In the genomic region with DNA sequence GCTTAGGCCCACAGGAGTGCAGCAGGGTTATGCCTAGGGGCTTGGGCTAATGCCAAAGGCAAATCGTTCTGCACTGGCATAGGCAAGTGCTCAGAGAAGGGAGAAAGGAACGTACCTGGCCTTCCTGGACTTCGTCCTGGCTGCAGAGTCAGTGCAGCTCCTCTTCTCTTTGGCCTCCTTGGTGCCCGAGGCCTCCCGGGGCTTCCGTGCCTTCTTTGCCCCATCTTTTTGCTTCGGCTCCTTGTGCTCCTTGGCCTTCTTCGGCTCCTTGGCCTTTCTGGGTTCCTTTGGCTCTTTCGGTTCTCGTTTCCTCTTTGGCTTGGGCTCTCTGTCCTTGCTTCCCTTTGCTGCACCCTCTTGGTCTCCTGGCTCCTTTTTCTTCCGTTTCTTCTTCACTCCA, we compare ENCODE assay signal across 17 cellular contexts.
"Had no signal": no experiment of that assay in that cellular context is flagged by ENCODE, and none has a peak within 500 bp of the region (broad histone marks: within the 10 kb centered on the region; RNA-seq: fewer than 3 reads in every experiment).

No MANE protein-coding gene starts in this region.

- ATAC-seq: activated CD8-positive, alpha-beta T cell treated with anti-CD3 and anti-CD28 coated beads, Interleukin-2, amount 10 ng/mL, durations not matched to agents 7 days and 5 days; heart left ventricle; natural killer cell treated with Interleukin-12 subunit alpha and Interleukin-12 subunit beta and Interleukin-15 and Interleukin-18, amount 100 ng/mL, for 72 hours; stimulated activated memory B cell treated with anti-CD40 and anti-IgM and Interleukin-4, amounts not matched to agents 10 μg/mL and 1 μg/mL and 100 μg/mL, for 72 hours had no signal

- H3K27me3 Mint-ChIP-seq: activated B cell treated with CpG ODN at 0.5 μM for 24 hours; activated CD4-positive, alpha-beta T cell treated with anti-CD3 and anti-CD28 coated beads, Interleukin-2, amount 10 ng/mL, durations not matched to agents 24 days and 14 days; natural killer cell treated with Interleukin-12 subunit alpha and Interleukin-12 subunit beta and Interleukin-15 and Interleukin-18, amount 100 ng/mL, for 72 hours; stimulated activated memory B cell treated with anti-CD40 and anti-IgM and Interleukin-4, amounts not matched to agents 10 μg/mL and 1 μg/mL and 100 μg/mL, for 72 hours had no signal

- H3K4me3 Mint-ChIP-seq: activated B cell treated with CpG ODN at 0.5 μM for 24 hours; activated CD4-positive, alpha-beta T cell treated with anti-CD3 and anti-CD28 coated beads, Interleukin-2, amount 10 ng/mL, durations not matched to agents 24 days and 14 days; activated CD8-positive, alpha-beta T cell treated with anti-CD3 and anti-CD28 coated beads, Interleukin-2, amount 10 ng/mL, durations not matched to agents 7 days and 5 days; activated naive CD4-positive, alpha-beta T cell treated with anti-CD3 and anti-CD28 coated beads for 36 hours; immature natural killer cell; natural killer cell treated with Interleukin-12 subunit alpha and Interleukin-12 subunit beta and Interleukin-15 and Interleukin-18, amount 100 ng/mL, for 72 hours; stimulated activated memory B cell treated with anti-CD40 and anti-IgM and Interleukin-4, amounts not matched to agents 10 μg/mL and 1 μg/mL and 100 μg/mL, for 72 hours; T-helper 1 cell treated with Interleukin-12 subunit alpha and Interleukin-12 subunit beta and Interleukin-4 antibody, amounts not matched to agents 30 μg/mL and 1 μg/mL, for 36 hours had no signal

- H3K27ac ChIP-seq: adrenal gland, cardiac muscle cell, heart left ventricle, right atrium auricular region had no signal

- DNase-seq: activated B cell treated with CpG ODN at 0.5 μM for 24 hours; activated CD4-positive, alpha-beta T cell treated with anti-CD3 and anti-CD28 coated beads, Interleukin-2, amount 10 ng/mL, durations not matched to agents 24 days and 14 days; activated CD8-positive, alpha-beta memory T cell treated with anti-CD3 and anti-CD28 coated beads, Interleukin-2, amount 50 U/mL, for 4 hours; activated CD8-positive, alpha-beta T cell treated with anti-CD3 and anti-CD28 coated beads, Interleukin-2, amount 10 ng/mL, durations not matched to agents 7 days and 5 days; activated naive CD4-positive, alpha-beta T cell treated with anti-CD3 and anti-CD28 coated beads for 36 hours; adrenal gland; foreskin melanocyte; heart left ventricle; immature natural killer cell; mesendoderm; occipital lobe; stimulated activated CD4-positive, alpha-beta T cell treated with anti-CD3 and anti-CD28 coated beads, Interleukin-2, amount 100 ng/mL, for 48 hours had no signal

- H3K27ac Mint-ChIP-seq: activated B cell treated with CpG ODN at 0.5 μM for 24 hours; activated CD4-positive, alpha-beta T cell treated with anti-CD3 and anti-CD28 coated beads, Interleukin-2, amount 10 ng/mL, durations not matched to agents 24 days and 14 days; activated CD8-positive, alpha-beta T cell treated with anti-CD3 and anti-CD28 coated beads, Interleukin-2, amount 10 ng/mL, durations not matched to agents 7 days and 5 days; activated naive CD4-positive, alpha-beta T cell treated with anti-CD3 and anti-CD28 coated beads for 36 hours; immature natural killer cell; natural killer cell treated with Interleukin-12 subunit alpha and Interleukin-12 subunit beta and Interleukin-15 and Interleukin-18, amount 100 ng/mL, for 72 hours; stimulated activated memory B cell treated with anti-CD40 and anti-IgM and Interleukin-4, amounts not matched to agents 10 μg/mL and 1 μg/mL and 100 μg/mL, for 72 hours; T-helper 1 cell treated with Interleukin-12 subunit alpha and Interleukin-12 subunit beta and Interleukin-4 antibody, amounts not matched to agents 30 μg/mL and 1 μg/mL, for 36 hours had no signal

- H3K27me3 ChIP-seq: adrenal gland, cardiac muscle cell, heart left ventricle, right atrium auricular region had no signal

- H3K4me1 Mint-ChIP-seq: activated CD4-positive, alpha-beta T cell treated with anti-CD3 and anti-CD28 coated beads, Interleukin-2, amount 10 ng/mL, durations not matched to agents 24 days and 14 days had no signal

- H3K4me1 ChIP-seq: right atrium auricular region had no signal

- H3K9me3 ChIP-seq: adrenal gland had no signal

- H3K4me3 ChIP-seq: adrenal gland, cardiac muscle cell, heart left ventricle, right atrium auricular region had no signal

- H3K9me3 Mint-ChIP-seq: activated CD4-positive, alpha-beta T cell treated with anti-CD3 and anti-CD28 coated beads, Interleukin-2, amount 10 ng/mL, durations not matched to agents 24 days and 14 days; natural killer cell treated with Interleukin-12 subunit alpha and Interleukin-12 subunit beta and Interleukin-15 and Interleukin-18, amount 100 ng/mL, for 72 hours; stimulated activated memory B cell treated with anti-CD40 and anti-IgM and Interleukin-4, amounts not matched to agents 10 μg/mL and 1 μg/mL and 100 μg/mL, for 72 hours had no signal
